8 cellular contexts compared by ENCODE assay signal in the genomic region with DNA sequence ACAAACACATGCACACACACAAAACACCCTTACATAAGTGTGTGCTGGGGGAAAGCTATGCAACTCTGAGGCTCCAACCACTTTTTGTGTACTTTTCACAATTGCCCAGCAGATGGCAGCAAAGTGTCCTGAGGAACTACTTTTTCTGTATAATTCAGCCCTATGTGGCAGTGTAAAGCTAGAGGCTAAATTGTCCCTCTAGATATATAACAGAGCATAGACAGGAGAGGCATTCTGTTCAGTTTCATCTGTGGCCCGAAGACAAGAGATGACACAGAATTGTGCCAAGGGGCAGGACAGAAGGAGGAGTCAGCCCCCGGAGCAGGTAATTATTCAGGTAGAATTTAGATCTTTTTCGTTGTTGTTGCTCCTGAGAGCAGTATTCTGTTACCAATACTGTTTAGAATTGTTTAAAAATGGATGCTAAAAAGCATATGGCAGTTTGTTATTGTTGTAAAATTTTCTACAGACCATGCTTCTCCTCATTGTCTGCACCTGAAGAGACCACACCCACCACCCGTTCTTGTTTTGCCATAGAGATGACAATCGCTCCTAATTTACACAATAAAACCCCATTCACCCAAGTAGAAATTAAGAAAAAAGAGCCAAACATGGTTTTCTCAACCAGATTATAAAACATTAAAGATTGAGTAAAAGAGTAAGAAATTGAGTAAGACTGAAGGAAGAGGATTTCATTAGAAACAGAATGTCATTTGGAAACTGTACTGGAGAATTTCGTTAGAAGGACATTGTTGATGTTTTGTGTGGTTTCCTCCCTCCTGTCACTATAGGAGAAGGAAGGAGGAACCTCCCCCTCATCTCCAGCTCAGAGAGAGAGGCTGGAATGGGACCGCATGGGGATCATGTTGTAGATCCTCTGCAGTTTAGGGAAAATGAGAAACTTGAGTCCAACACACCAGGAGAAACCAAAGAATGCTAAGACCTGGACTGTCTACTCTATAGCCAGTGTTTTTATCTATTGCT. TPM values are rescaled to one million over a fixed set of nuclear protein-coding genes. Genes with fewer than 3 reads are reported as not detected.
A peak's percentile ranks its signal among the peaks of the same experiment; 100 is the strongest.
DNase-seq lines count a peak whose midpoint lies in the region; ATAC-seq and TF ChIP-seq lines count a peak whose summit lies in the region.

No MANE protein-coding gene starts in this region.

- no peaks in the 10 kb centered on the region for H3K4me1 Mint-ChIP-seq in chondrocyte (ENCODE audit: low read depth)

- H3K4me3 ChIP-seq in AG04449 (ENCODE audit: low read depth, low read length) (no peak overlapping the region), left lung (no peak overlapping the region)

- peaks cover 0 to 14% of the 10 kb centered on the region in 2 donors for H3K9me3 ChIP-seq in left lung

- no peaks in the 10 kb centered on the region for H3K36me3 ChIP-seq in left lung

- H3K27ac Mint-ChIP-seq in chondrocyte (ENCODE audit: unreplicated experiment): no peak overlapping the region

- no peak overlapping the region for H3K4me3 Mint-ChIP-seq in chondrocyte (ENCODE audit: unreplicated experiment)

- no peaks in the 10 kb centered on the region for H3K9me3 Mint-ChIP-seq in chondrocyte (ENCODE audit: low read depth)

- H3K27me3 Mint-ChIP-seq in chondrocyte (ENCODE audit: low read depth): peaks cover 40% of the 10 kb centered on the region

- ATAC-seq in GM18519 (IDR thresholded peaks at IDR 0.05; ENCODE audit: low FRiP score, unreplicated experiment) (peak; percentile 63), HG03139 (IDR thresholded peaks at IDR 0.05; ENCODE audit: unreplicated experiment) (peak; percentile 63), left lung (peak; percentile 97)

- no peaks in the 10 kb centered on the region for H3K36me3 Mint-ChIP-seq in chondrocyte (ENCODE audit: low read depth)

- H3K27me3 ChIP-seq in left lung: no peaks in the 10 kb centered on the region

- H3K4me1 ChIP-seq in left lung: peaks cover 0 to 35% of the 10 kb centered on the region in 2 donors

- CTCF ChIA-PET in AG04449 (lab: Yijun Ruan, JAX): interaction anchor here (0.9 to 2.0 kb wide), 5 partner anchors 14 to 255 kb away, joined by 3 to 7 read pairs (median 4); no protein-coding TSS in a partner anchor

- POLR2A ChIA-PET in AG04449 (lab: Yijun Ruan, JAX): no interaction called here

- intact Hi-C loops in left lung (cut with DNase I): loop anchor here in 1 of 2 donors (10.0 kb wide), 1 partner anchor 251 kb away; no protein-coding TSS in a partner anchor

- peak overlapping the region in 1 of 2 donors; percentile 79 for H3K27ac ChIP-seq in left lung

- TF ChIP-seq CTCF in AG04449 (IDR thresholded peaks at IDR 0.05; ENCODE audit: insufficient read depth, low read length, missing control alignments) (peak; percentile 60), chondrocyte (IDR thresholded peaks at IDR 0.05) (peak; percentile 85), left lung (IDR thresholded peaks at IDR 0.05) (peak; percentile 67 to 79)

- DNase-seq in AG04449 (ENCODE audit: low read depth, low spot score): no peak
- peak; percentile 33 for DNase-seq in NCI-H226
- peak; percentile 12 for DNase-seq in activated CD4-positive, alpha-beta T cell treated with anti-CD3 and anti-CD28 coated beads for 1 hour
- no peak for DNase-seq in chondrocyte (ENCODE audit: low spot score)
- DNase-seq in left lung: peak in 1 of 2 donors; percentile 59
- DNase-seq in stimulated activated CD4-positive, alpha-beta T cell treated with anti-CD3 and anti-CD28 coated beads, TNF-alpha, amount 100 ng/mL, for 1 hour (ENCODE audit: low read depth in 3 of 3, low spot score in 1 of 3): peak in 2 of 3 donors; percentile 12 to 20

RNA-seq across cellular contexts. Expression of a gene that starts 14.5 kb away (rescaled TPM):
- total RNA-seq in chondrocyte (not detected in 3 replicates), left lung (100 to 1,000 TPM in 1 of 2 donors, 10 to 100 TPM in 1; 80.6 to 143 TPM)

RNA-seq across cellular contexts. Expression of a gene that starts 32.4 kb away (rescaled TPM):
- not detected in 3 replicates for total RNA-seq in chondrocyte
- total RNA-seq in left lung: 1 to 10 TPM; 3.7 to 4.1 TPM

RNA-seq across cellular contexts. Expression of a gene that starts 36.8 kb away (rescaled TPM):
- total RNA-seq in chondrocyte (not detected in 3 replicates), left lung (1 to 10 TPM in 1 of 2 donors, under 1 TPM in 1; 0.87 to 4.0 TPM)

Comparison
In these comparisons a context has a peak if more than half of its experiments do, and no peak if none do; other contexts are left out.
1. DNase-seq: peak in NCI-H226 (single experiment), activated CD4-positive, alpha-beta T cell treated with anti-CD3 and anti-CD28 coated beads for 1 hour (single experiment) and stimulated activated CD4-positive, alpha-beta T cell treated with anti-CD3 and anti-CD28 coated beads, TNF-alpha, amount 100 ng/mL, for 1 hour (2 of 3); none in AG04449 (single experiment) and chondrocyte (single experiment).
2. RNA of a gene that starts 14.5 kb away (total RNA-seq): 80.6 to 143 TPM in left lung; not detected in chondrocyte; every median in the first group is over 10 times any median in the second.
3. Peak in every context shown above with its lines, with median percentiles within 50 percentile points of each other: CTCF ChIP-seq and ATAC-seq.